In genomic region chr5:113293613-113294340, GRCh38 we compare ENCODE assay signal across 8 cellular contexts.
DNase-seq lines count a peak whose midpoint lies in the region; ATAC-seq and TF ChIP-seq lines count a peak whose summit lies in the region.

No MANE protein-coding gene starts in this region.

- no peaks in the 10 kb centered on the region for H3K9me3 Mint-ChIP-seq in activated naive CD4-positive, alpha-beta T cell treated with anti-CD3 and anti-CD28 coated beads, Interleukin-2, amount 50 U/mL, for 72 hours

- peaks cover 34% of the 10 kb centered on the region for H3K4me1 ChIP-seq in BE2C
- H3K4me1 ChIP-seq in iPS DF 6.9 (ENCODE audit: control insufficient read depth, insufficient read depth, low read length) = peaks cover 9% of the 10 kb centered on the region
- H3K4me1 ChIP-seq in skeletal muscle tissue (ENCODE audit: control insufficient read depth in 3 of 3, insufficient read depth in 3 of 3, low read length in 3 of 3) = peaks cover 8 to 15% (median 15%) of the 10 kb centered on the region in 3 donors

- no peaks in the 10 kb centered on the region for H3K9me3 ChIP-seq in BE2C
- H3K9me3 ChIP-seq in iPS DF 6.9 (ENCODE audit: control insufficient read depth, insufficient read depth, low read length) = no peaks in the 10 kb centered on the region
- H3K9me3 ChIP-seq in skeletal muscle tissue (ENCODE audit: control insufficient read depth in 3 of 3, low read length in 3 of 3) = no peaks in the 10 kb centered on the region

- peak; percentile 8 for ATAC-seq in GM19372 (IDR thresholded peaks at IDR 0.05; ENCODE audit: low read depth, unreplicated experiment)
- ATAC-seq in HG03442 (IDR thresholded peaks at IDR 0.05; ENCODE audit: unreplicated experiment) = peak; percentile 18
- peak; percentile 34 to 47 for ATAC-seq in activated naive CD4-positive, alpha-beta T cell treated with anti-CD3 and anti-CD28 coated beads, Interleukin-2, amount 50 U/mL, for 72 hours
- ATAC-seq in GM18519 (IDR thresholded peaks at IDR 0.05; ENCODE audit: low FRiP score, unreplicated experiment) = no peak

- no peaks in the 10 kb centered on the region for H3K36me3 Mint-ChIP-seq in activated naive CD4-positive, alpha-beta T cell treated with anti-CD3 and anti-CD28 coated beads, Interleukin-2, amount 50 U/mL, for 72 hours

- H3K27ac Mint-ChIP-seq in activated naive CD4-positive, alpha-beta T cell treated with anti-CD3 and anti-CD28 coated beads, Interleukin-2, amount 50 U/mL, for 72 hours = peak overlapping the region in 1 of 2 donors; percentile 41

- H3K4me3 ChIP-seq in BE2C (ENCODE audit: low read depth, low read length) = peak overlapping the region; percentile 88
- peak overlapping the region; percentile 75; the same call in 1 of the 2 replicates for H3K4me3 ChIP-seq in iPS DF 6.9 (ENCODE audit: low read length)
- peak overlapping the region; percentile 67 to 97 (median 83) for H3K4me3 ChIP-seq in skeletal muscle tissue (ENCODE audit: low read length in 3 of 3)

- DNase-seq in BE2C (no peak), iPS DF 6.9 (ENCODE audit: low read depth, low spot score) (no peak), 8988T (no peak)
- no peak for DNase-seq in activated naive CD4-positive, alpha-beta T cell treated with anti-CD3 and anti-CD28 coated beads, Interleukin-2, amount 50 U/mL, for 72 hours (ENCODE audit: low spot score in 2 of 2)

- no CpG with 5 or more reads among the region's 26 CpGs for WGBS in iPS DF 6.9 (ENCODE audit: insufficient coverage, insufficient read length)

- no peak for TF ChIP-seq CTCF in BE2C (IDR thresholded peaks at IDR 0.05; ENCODE audit: low read depth, low read length)

- peak overlapping the region; percentile 50 to 87 (median 81) for H3K9ac ChIP-seq in skeletal muscle tissue (ENCODE audit: low read depth in 1 of 3, low read length in 3 of 3)

- H3K27me3 ChIP-seq in BE2C (no peaks in the 10 kb centered on the region), iPS DF 6.9 (ENCODE audit: control insufficient read depth, insufficient read depth, low read length) (0 out of 2 replicates have a peak, but pooled peaks cover 1% of the 10 kb centered on the region), skeletal muscle tissue (ENCODE audit: control insufficient read depth in 3 of 3, insufficient read depth in 3 of 3, low read length in 3 of 3) (peaks cover 0 to 10% (median 0%) of the 10 kb centered on the region in 3 donors)

- H3K27ac ChIP-seq in iPS DF 6.9 (ENCODE audit: low read length) (no peak overlapping the region), skeletal muscle tissue (ENCODE audit: low read depth, low read length) (peak overlapping the region; percentile 77)

- H3K36me3 ChIP-seq in BE2C = peaks cover 10% of the 10 kb centered on the region
- no peaks in the 10 kb centered on the region for H3K36me3 ChIP-seq in iPS DF 6.9 (ENCODE audit: control insufficient read depth, insufficient read depth, low read length)
- no peaks in the 10 kb centered on the region for H3K36me3 ChIP-seq in skeletal muscle tissue (ENCODE audit: control insufficient read depth in 3 of 3, insufficient read depth in 3 of 3, low read length in 3 of 3)
